ENCODE assay signal across 1 cellular context in the genomic region with DNA sequence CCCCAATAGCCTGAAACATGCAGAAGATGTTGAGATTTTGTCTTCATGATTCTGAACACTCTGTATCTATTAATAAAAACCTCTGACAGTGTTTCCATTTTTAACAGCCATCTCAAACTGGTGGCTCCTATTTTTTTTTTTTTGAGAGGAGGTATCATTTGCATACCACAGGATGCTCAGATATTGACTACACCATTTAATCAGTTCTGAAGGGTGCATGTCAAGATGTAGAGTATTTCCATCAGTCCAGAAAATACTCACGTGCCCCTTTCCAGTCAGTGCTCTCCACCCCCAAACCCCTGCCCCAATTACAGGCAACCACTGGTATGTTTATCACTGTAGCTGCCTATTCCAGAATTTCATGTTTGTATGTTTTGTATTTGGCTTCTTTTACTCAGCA.
TF ChIP-seq lines count a peak whose summit lies in the region.

No MANE protein-coding gene starts in this region.

TF ChIP-seq in HepG2, 621 proteins besides CTCF, POLR2A, EP300 and RAD21 (continued from another document):
- TF ChIP-seq, protein P1, sequence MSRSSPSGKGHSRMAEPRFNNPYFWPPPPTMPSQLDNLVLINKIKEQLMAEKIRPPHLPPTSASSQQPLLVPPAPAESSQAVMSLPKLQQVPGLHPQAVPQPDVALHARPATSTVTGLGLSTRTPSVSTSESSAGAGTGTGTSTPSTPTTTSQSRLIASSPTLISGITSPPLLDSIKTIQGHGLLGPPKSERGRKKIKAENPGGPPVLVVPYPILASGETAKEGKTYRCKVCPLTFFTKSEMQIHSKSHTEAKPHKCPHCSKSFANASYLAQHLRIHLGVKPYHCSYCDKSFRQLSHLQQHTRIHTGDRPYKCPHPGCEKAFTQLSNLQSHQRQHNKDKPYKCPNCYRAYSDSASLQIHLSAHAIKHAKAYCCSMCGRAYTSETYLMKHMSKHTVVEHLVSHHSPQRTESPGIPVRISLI (CRISPR knock-in tag; IDR thresholded peaks at IDR 0.05; ENCODE audit: borderline replicate concordance) = no peak
- TF ChIP-seq ZNF557 (CRISPR knock-in tag; IDR thresholded peaks at IDR 0.05) (no peak), BRCA1 (CRISPR knock-in tag; IDR thresholded peaks at IDR 0.05) (no peak), BHLHE40 (IDR thresholded peaks at IDR 0.05; ENCODE audit: low read length) (no peak), ZSCAN21 (CRISPR knock-in tag; IDR thresholded peaks at IDR 0.05; ENCODE audit: borderline replicate concordance) (no peak), RFX1 (IDR thresholded peaks at IDR 0.05) (no peak), CCAR2 (optimal IDR thresholded peaks at IDR 0.05; ENCODE audit: low read depth, low read length) (no peak), ZNF292 (CRISPR knock-in tag; IDR thresholded peaks at IDR 0.05; ENCODE audit: borderline replicate concordance, low read depth) (no peak), ZNF75D (CRISPR knock-in tag; IDR thresholded peaks at IDR 0.05; ENCODE audit: borderline replicate concordance) (no peak), SATB2 (CRISPR knock-in tag; IDR thresholded peaks at IDR 0.05) (no peak), PHF5A (CRISPR knock-in tag; IDR thresholded peaks at IDR 0.05; ENCODE audit: low read depth, unreplicated experiment) (no peak), HNRNPUL1 (IDR thresholded peaks at IDR 0.05; ENCODE audit: low read depth, low read length) (no peak)
- TF ChIP-seq, protein P2, sequence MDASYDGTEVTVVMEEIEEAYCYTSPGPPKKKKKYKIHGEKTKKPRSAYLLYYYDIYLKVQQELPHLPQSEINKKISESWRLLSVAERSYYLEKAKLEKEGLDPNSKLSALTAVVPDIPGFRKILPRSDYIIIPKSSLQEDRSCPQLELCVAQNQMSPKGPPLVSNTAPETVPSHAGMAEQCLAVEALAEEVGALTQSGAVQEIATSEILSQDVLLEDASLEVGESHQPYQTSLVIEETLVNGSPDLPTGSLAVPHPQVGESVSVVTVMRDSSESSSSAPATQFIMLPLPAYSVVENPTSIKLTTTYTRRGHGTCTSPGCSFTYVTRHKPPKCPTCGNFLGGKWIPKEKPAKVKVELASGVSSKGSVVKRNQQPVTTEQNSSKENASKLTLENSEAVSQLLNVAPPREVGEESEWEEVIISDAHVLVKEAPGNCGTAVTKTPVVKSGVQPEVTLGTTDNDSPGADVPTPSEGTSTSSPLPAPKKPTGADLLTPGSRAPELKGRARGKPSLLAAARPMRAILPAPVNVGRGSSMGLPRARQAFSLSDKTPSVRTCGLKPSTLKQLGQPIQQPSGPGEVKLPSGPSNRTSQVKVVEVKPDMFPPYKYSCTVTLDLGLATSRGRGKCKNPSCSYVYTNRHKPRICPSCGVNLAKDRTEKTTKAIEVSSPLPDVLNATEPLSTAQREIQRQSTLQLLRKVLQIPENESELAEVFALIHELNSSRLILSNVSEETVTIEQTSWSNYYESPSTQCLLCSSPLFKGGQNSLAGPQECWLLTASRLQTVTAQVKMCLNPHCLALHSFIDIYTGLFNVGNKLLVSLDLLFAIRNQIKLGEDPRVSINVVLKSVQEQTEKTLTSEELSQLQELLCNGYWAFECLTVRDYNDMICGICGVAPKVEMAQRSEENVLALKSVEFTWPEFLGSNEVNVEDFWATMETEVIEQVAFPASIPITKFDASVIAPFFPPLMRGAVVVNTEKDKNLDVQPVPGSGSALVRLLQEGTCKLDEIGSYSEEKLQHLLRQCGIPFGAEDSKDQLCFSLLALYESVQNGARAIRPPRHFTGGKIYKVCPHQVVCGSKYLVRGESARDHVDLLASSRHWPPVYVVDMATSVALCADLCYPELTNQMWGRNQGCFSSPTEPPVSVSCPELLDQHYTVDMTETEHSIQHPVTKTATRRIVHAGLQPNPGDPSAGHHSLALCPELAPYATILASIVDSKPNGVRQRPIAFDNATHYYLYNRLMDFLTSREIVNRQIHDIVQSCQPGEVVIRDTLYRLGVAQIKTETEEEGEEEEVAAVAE (CRISPR knock-in tag; IDR thresholded peaks at IDR 0.05; ENCODE audit: borderline replicate concordance) = no peak
- TF ChIP-seq, protein P3, sequence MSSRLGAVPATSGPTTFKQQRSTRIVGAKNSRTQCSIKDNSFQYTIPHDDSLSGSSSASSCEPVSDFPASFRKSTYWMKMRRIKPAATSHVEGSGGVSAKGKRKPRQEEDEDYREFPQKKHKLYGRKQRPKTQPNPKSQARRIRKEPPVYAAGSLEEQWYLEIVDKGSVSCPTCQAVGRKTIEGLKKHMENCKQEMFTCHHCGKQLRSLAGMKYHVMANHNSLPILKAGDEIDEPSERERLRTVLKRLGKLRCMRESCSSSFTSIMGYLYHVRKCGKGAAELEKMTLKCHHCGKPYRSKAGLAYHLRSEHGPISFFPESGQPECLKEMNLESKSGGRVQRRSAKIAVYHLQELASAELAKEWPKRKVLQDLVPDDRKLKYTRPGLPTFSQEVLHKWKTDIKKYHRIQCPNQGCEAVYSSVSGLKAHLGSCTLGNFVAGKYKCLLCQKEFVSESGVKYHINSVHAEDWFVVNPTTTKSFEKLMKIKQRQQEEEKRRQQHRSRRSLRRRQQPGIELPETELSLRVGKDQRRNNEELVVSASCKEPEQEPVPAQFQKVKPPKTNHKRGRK (CRISPR knock-in tag; IDR thresholded peaks at IDR 0.05) = no peak
- TF ChIP-seq, protein P4, sequence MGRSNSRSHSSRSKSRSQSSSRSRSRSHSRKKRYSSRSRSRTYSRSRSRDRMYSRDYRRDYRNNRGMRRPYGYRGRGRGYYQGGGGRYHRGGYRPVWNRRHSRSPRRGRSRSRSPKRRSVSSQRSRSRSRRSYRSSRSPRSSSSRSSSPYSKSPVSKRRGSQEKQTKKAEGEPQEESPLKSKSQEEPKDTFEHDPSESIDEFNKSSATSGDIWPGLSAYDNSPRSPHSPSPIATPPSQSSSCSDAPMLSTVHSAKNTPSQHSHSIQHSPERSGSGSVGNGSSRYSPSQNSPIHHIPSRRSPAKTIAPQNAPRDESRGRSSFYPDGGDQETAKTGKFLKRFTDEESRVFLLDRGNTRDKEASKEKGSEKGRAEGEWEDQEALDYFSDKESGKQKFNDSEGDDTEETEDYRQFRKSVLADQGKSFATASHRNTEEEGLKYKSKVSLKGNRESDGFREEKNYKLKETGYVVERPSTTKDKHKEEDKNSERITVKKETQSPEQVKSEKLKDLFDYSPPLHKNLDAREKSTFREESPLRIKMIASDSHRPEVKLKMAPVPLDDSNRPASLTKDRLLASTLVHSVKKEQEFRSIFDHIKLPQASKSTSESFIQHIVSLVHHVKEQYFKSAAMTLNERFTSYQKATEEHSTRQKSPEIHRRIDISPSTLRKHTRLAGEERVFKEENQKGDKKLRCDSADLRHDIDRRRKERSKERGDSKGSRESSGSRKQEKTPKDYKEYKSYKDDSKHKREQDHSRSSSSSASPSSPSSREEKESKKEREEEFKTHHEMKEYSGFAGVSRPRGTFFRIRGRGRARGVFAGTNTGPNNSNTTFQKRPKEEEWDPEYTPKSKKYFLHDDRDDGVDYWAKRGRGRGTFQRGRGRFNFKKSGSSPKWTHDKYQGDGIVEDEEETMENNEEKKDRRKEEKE (IDR thresholded peaks at IDR 0.05) = no peak
